In genomic region chr17:42424991-42425610, GRCh38 we compare ENCODE assay signal across 1 cellular context.
TF ChIP-seq lines count a peak whose summit lies in the region.

No MANE protein-coding gene starts in this region.

TF ChIP-seq in A549, 52 proteins besides CTCF, POLR2A, EP300 and RAD21 (continued from another document):
- TF ChIP-seq ELK1 (IDR thresholded peaks at IDR 0.05; ENCODE audit: low read depth, low read length) = no peak
- no peak for TF ChIP-seq RNF2 (IDR thresholded peaks at IDR 0.05; ENCODE audit: borderline replicate concordance, low read depth)
- TF ChIP-seq FOSL2 (IDR thresholded peaks at IDR 0.05) = no peak
- no peak for TF ChIP-seq FOSL2 (CRISPR knock-in tag; IDR thresholded peaks at IDR 0.05)
- TF ChIP-seq HDAC2 (IDR thresholded peaks at IDR 0.05) = no peak
- TF ChIP-seq CBX8 (IDR thresholded peaks at IDR 0.05) = no peak
- TF ChIP-seq HOXB13 (CRISPR knock-in tag; IDR thresholded peaks at IDR 0.05; ENCODE audit: low read depth) = no peak
- TF ChIP-seq POLR2AphosphoS2 (conservative IDR thresholded peaks at IDR 0.05; ENCODE audit: low read length) = no peak
- no peak for TF ChIP-seq BCL3 (IDR thresholded peaks at IDR 0.05)
- no peak for TF ChIP-seq RARB (CRISPR knock-in tag; IDR thresholded peaks at IDR 0.05)
